Comparison of ENCODE assay signal across 18 cellular contexts in the genomic region with DNA sequence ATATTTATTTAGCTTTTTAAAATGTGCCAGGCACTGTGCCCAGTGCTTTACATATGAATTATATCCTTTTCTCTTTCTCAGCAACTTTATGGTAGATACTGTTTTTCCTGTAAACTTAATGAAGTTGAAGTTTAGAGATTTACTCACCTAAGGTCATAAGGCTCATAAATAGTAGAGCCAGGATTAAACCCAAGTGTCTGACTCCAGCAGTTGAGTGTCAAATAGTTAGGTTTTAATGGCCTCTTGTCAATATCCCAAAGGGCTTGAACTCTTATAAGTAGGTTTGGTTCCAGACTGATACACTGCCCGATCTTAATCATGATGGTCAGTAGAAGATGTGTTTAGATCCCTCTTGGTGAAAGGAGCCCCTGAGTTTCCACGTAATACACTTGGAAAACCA. TPM values are rescaled to one million over a fixed set of nuclear protein-coding genes. Genes with fewer than 3 reads are reported as not detected.
A peak's percentile ranks its signal among the peaks of the same experiment; 100 is the strongest.
DNase-seq lines count a peak whose midpoint lies in the region; ATAC-seq and TF ChIP-seq lines count a peak whose summit lies in the region.
"Had no signal": no experiment of that assay in that cellular context is flagged by ENCODE, and none has a peak within 500 bp of the region (broad histone marks: within the 10 kb centered on the region; RNA-seq: fewer than 3 reads in every experiment).

No MANE protein-coding gene starts in this region.

- H2AFZ ChIP-seq in KMS-11 (ENCODE audit: low read depth): peak overlapping the region; percentile 28; the same call in 1 of the 2 replicates
- H2AFZ ChIP-seq in OCI-LY3 (ENCODE audit: low read depth, low read length): no peak overlapping the region

- in situ Hi-C loops in GM13976 (cut with MboI; ENCODE audit: low sequenced_read_pairs, unreplicated experiment): no loop called here

- H3K9me3 ChIP-seq in heart left ventricle: no peaks in the 10 kb centered on the region
- no peaks in the 10 kb centered on the region for H3K9me3 ChIP-seq in OCI-LY3 (ENCODE audit: insufficient read depth, low read length)
- no peaks in the 10 kb centered on the region for H3K9me3 ChIP-seq in left lung

- ATAC-seq in heart left ventricle (no peak), left lung (peak; percentile 71), left colon (no peak), HG03439 (IDR thresholded peaks at IDR 0.05; ENCODE audit: unreplicated experiment) (no peak)
- ATAC-seq: HCT116 had no signal

- H3K79me2 ChIP-seq in KMS-11 (ENCODE audit: insufficient read depth, low read depth) (peaks cover 52% of the 10 kb centered on the region), OCI-LY3 (ENCODE audit: low read length) (peaks cover 83% of the 10 kb centered on the region)

- no peaks in the 10 kb centered on the region for H4K20me1 ChIP-seq in KMS-11 (ENCODE audit: insufficient read depth)
- no peaks in the 10 kb centered on the region; the same call in 1 of the 2 replicates for H4K20me1 ChIP-seq in OCI-LY3 (ENCODE audit: insufficient read depth, low read length)
- H4K20me1 ChIP-seq: BLaER1 had no signal

- peak overlapping the region in 2 of 12 donors; percentile 4 to 19 for H3K4me3 ChIP-seq in heart left ventricle
- peak overlapping the region; percentile 95 for H3K4me3 ChIP-seq in KMS-11 (IDR thresholded peaks at IDR 0.05; ENCODE audit: insufficient read depth, low read depth, low read length)
- peak overlapping the region; percentile 66 for H3K4me3 ChIP-seq in OCI-LY3 (ENCODE audit: low read length)
- no peak overlapping the region for H3K4me3 ChIP-seq in left lung
- H3K4me3 ChIP-seq: BLaER1 had no signal

- DNase-seq in heart left ventricle (no peak), cardiac septum (ENCODE audit: low spot score) (no peak), left lung (no peak), left colon (no peak), GM13976 (ENCODE audit: low spot score) (no peak)
- DNase-seq: 8988T; CD4-positive, alpha-beta memory T cell; DMS153; DMS79; GDM1; GOT3; H7; HFFc6 had no signal

- no peak for TF ChIP-seq POLR2A in heart left ventricle (IDR thresholded peaks at IDR 0.05)

- intact Hi-C loops in heart left ventricle (cut with DNase I): loop anchor here in 2 of 10 donors (5.0 kb wide), 2 partner anchors 35 to 600 kb away; no protein-coding TSS in a partner anchor
- intact Hi-C loops in cardiac septum (cut with DNase I): no loop called here
- intact Hi-C loops in left lung (cut with DNase I): no loop called here
- intact Hi-C loops in left colon (cut with DNase I, micrococcal nuclease): no loop called here

- H3K4me1 ChIP-seq in heart left ventricle: peaks cover 0 to 23% (median 6%) of the 10 kb centered on the region in 12 donors
- peaks cover 56% of the 10 kb centered on the region for H3K4me1 ChIP-seq in KMS-11 (ENCODE audit: low read depth, poor library complexity, severe bottlenecking)
- H3K4me1 ChIP-seq in OCI-LY3 (ENCODE audit: low read length): peaks cover 48% of the 10 kb centered on the region
- no peaks in the 10 kb centered on the region for H3K4me1 ChIP-seq in left lung
- H3K4me1 ChIP-seq: BLaER1 had no signal

- TF ChIP-seq CTCF in heart left ventricle (IDR thresholded peaks at IDR 0.05): no peak
- no peak for TF ChIP-seq CTCF in KMS-11 (conservative IDR thresholded peaks at IDR 0.05; ENCODE audit: low read depth, low read length)
- TF ChIP-seq CTCF in OCI-LY3 (IDR thresholded peaks at IDR 0.05; ENCODE audit: low read depth, low read length): no peak
- no peak for TF ChIP-seq CTCF in left lung (IDR thresholded peaks at IDR 0.05)
- TF ChIP-seq CTCF in GM13976 (IDR thresholded peaks at IDR 0.05; ENCODE audit: borderline replicate concordance, control extremely low read depth, extremely low read depth, insufficient read depth, missing control alignments): no peak

- H3K4me2 ChIP-seq in KMS-11: peak overlapping the region; percentile 73
- peak overlapping the region; percentile 85 for H3K4me2 ChIP-seq in OCI-LY3 (ENCODE audit: low read length)
- H3K4me2 ChIP-seq: BLaER1 had no signal

- WGBS in heart left ventricle, 4 donors: 62 to 75% (median 69%) methylated on average over 2 of the region's 2 CpGs

- peak overlapping the region; percentile 63; the same call in 1 of the 2 replicates for H3K9ac ChIP-seq in KMS-11
- H3K9ac ChIP-seq in OCI-LY3 (ENCODE audit: low read length): peak overlapping the region; percentile 57
- H3K9ac ChIP-seq: BLaER1 had no signal

- H3K36me3 ChIP-seq in heart left ventricle (peaks cover 0 to 4% (median 0%) of the 10 kb centered on the region in 9 donors), KMS-11 (ENCODE audit: insufficient read depth) (no peaks in the 10 kb centered on the region), OCI-LY3 (replicated peaks; ENCODE audit: low read depth, low read length) (peaks cover 23% of the 10 kb centered on the region), left lung (no peaks in the 10 kb centered on the region)
- H3K36me3 ChIP-seq: BLaER1 had no signal

- H3K27ac ChIP-seq in heart left ventricle: peak overlapping the region in 7 of 12 donors; percentile 17 to 64 (median 30)
- peak overlapping the region; percentile 87 for H3K27ac ChIP-seq in KMS-11
- H3K27ac ChIP-seq in OCI-LY3 (ENCODE audit: low read length): peak overlapping the region; percentile 64
- no peak overlapping the region for H3K27ac ChIP-seq in left lung
- H3K27ac ChIP-seq: BLaER1 had no signal

- H3K27me3 ChIP-seq in heart left ventricle (no peaks in the 10 kb centered on the region), KMS-11 (ENCODE audit: insufficient read depth, low read depth) (no peaks in the 10 kb centered on the region), OCI-LY3 (ENCODE audit: low read depth, low read length) (no peaks in the 10 kb centered on the region), left lung (no peaks in the 10 kb centered on the region)
- H3K27me3 ChIP-seq: BLaER1 had no signal

RNA-seq across cellular contexts. Expression of gene RABGAP1L, which starts 37.8 kb away (rescaled TPM):
- total RNA-seq in heart left ventricle: 100 to 1,000 TPM in 4 of 9 donors, 10 to 100 TPM in 5; 66.8 to 195 (median 98.4) TPM
- 100 to 1,000 TPM in 1 of 2 donors, 10 to 100 TPM in 1; 18.6 to 129 TPM for polyA plus RNA-seq in heart left ventricle
- 109 TPM for total RNA-seq in cardiac septum
- total RNA-seq in left lung: 10 to 100 TPM; 53.0 to 67.3 TPM
- 10 to 100 TPM; 67.8 to 70.4 TPM for total RNA-seq in left colon

Comparison
In these comparisons a context has a peak if more than half of its experiments do, and no peak if none do; other contexts are left out.
1. H3K27ac ChIP-seq: peak in heart left ventricle (7 of 12), KMS-11 (single experiment) and OCI-LY3 (single experiment); none in left lung (0 of 2).
2. H3K4me3 ChIP-seq: peak in KMS-11 (single experiment) and OCI-LY3 (single experiment); none in left lung (0 of 2).